In genomic region chr2:127085260-127085666, GRCh38 we compare ENCODE assay signal across 8 cellular contexts. TPM values are rescaled to one million over a fixed set of nuclear protein-coding genes. Genes with fewer than 3 reads are reported as not detected.
DNase-seq lines count a peak whose midpoint lies in the region; ATAC-seq, FAIRE-seq and TF ChIP-seq lines count a peak whose summit lies in the region.

No MANE protein-coding gene starts in this region.

- H3K4me2 ChIP-seq in PC-9, result 0 out of 2 replicates have a peak overlapping the region, but pooled peaks have one; percentile 23

- no peaks in the 10 kb centered on the region for H3K9me2 ChIP-seq in PC-9 (ENCODE audit: insufficient read depth)

- no peak overlapping the region for H2AFZ ChIP-seq in PC-9

- no peaks in the 10 kb centered on the region for H3K9me3 Mint-ChIP-seq in T-helper 1 cell treated with Interleukin-12 subunit alpha and Interleukin-12 subunit beta and Interleukin-4 antibody, amounts not matched to agents 30 μg/mL and 1 μg/mL, for 36 hours

- H3K9ac ChIP-seq in colonic mucosa (ENCODE audit: low read depth in 2 of 2, low read length in 2 of 2), result peak overlapping the region in 1 of 2 donors; percentile 70

- peaks cover 25% of the 10 kb centered on the region for H4K20me1 ChIP-seq in PC-9 (ENCODE audit: insufficient read depth)

- peaks cover 35% of the 10 kb centered on the region for H3K4me1 Mint-ChIP-seq in T-helper 1 cell treated with Interleukin-12 subunit alpha and Interleukin-12 subunit beta and Interleukin-4 antibody, amounts not matched to agents 30 μg/mL and 1 μg/mL, for 36 hours (ENCODE audit: low read depth)

- H3K79me2 ChIP-seq in PC-9 (ENCODE audit: low read depth), result peaks cover 76% of the 10 kb centered on the region

- peaks cover 21% of the 10 kb centered on the region for H3F3A ChIP-seq in PC-9 (ENCODE audit: insufficient read depth, low read depth)

- DNase-seq in T-helper 1 cell (no peak), PC-9 (peak; percentile 81 to 82), colonic mucosa (no peak), psoas muscle (peak; percentile 34 to 60), HK-2 (ENCODE audit: unreplicated experiment) (no peak), RCC 7860 (ENCODE audit: low spot score) (no peak)
- no peak for DNase-seq in central memory CD4-positive, alpha-beta T cell

- intact Hi-C loops in PC-9 (cut with micrococcal nuclease; ENCODE audit: unreplicated experiment) (loop anchor here (1.0 to 2.0 kb wide), 2 partner anchors 20 to 22 kb away; partner anchors contain the start of gene BIN1), colonic mucosa (cut with DNase I) (no loop called here), psoas muscle (cut with DNase I) (no loop called here)

- peak overlapping the region; percentile 16 for H3K4me3 Mint-ChIP-seq in T-helper 1 cell treated with Interleukin-12 subunit alpha and Interleukin-12 subunit beta and Interleukin-4 antibody, amounts not matched to agents 30 μg/mL and 1 μg/mL, for 36 hours

- H3K27me3 Mint-ChIP-seq in T-helper 1 cell treated with Interleukin-12 subunit alpha and Interleukin-12 subunit beta and Interleukin-4 antibody, amounts not matched to agents 30 μg/mL and 1 μg/mL, for 36 hours (ENCODE audit: low read depth), result no peaks in the 10 kb centered on the region

- H3K9me3 ChIP-seq in PC-9 (ENCODE audit: insufficient read depth, low read depth) (no peaks in the 10 kb centered on the region), colonic mucosa (no peaks in the 10 kb centered on the region), psoas muscle (no peaks in the 10 kb centered on the region)

- peaks cover 7% of the 10 kb centered on the region; the same call in 1 of the 2 replicates for H3K36me3 ChIP-seq in PC-9 (ENCODE audit: low read depth)
- H3K36me3 ChIP-seq in colonic mucosa, result no peaks in the 10 kb centered on the region
- no peaks in the 10 kb centered on the region for H3K36me3 ChIP-seq in psoas muscle (ENCODE audit: insufficient read depth in 1 of 2, low read depth in 1 of 2)

- ATAC-seq in psoas muscle, result no peak

- peaks cover 35% of the 10 kb centered on the region for H3K4me1 ChIP-seq in PC-9 (replicated peaks; ENCODE audit: insufficient read depth)
- H3K4me1 ChIP-seq in colonic mucosa, result peaks cover 39% of the 10 kb centered on the region
- peaks cover 92% of the 10 kb centered on the region for H3K4me1 ChIP-seq in psoas muscle

- TF ChIP-seq CTCF in PC-9 (conservative IDR thresholded peaks at IDR 0.05) (no peak), colonic mucosa (IDR thresholded peaks at IDR 0.05) (no peak), psoas muscle (IDR thresholded peaks at IDR 0.05) (no peak)

- no TSS peak for BruUV-seq in PC-9 (replicated peaks; lab: Mats Ljungman, UMichigan)

- FAIRE-seq in RCC 7860 (lab: Jason Lieb, UNC), result no peak

- no peak overlapping the region for H3K4me3 ChIP-seq in PC-9
- no peak overlapping the region for H3K4me3 ChIP-seq in colonic mucosa
- H3K4me3 ChIP-seq in psoas muscle, result peak overlapping the region; percentile 29

- POLR2A ChIA-PET in PC-9 (lab: Charles Lee; ENCODE audit: unreplicated experiment), result no interaction called here

- peak overlapping the region; percentile 81 for H3K27ac Mint-ChIP-seq in T-helper 1 cell treated with Interleukin-12 subunit alpha and Interleukin-12 subunit beta and Interleukin-4 antibody, amounts not matched to agents 30 μg/mL and 1 μg/mL, for 36 hours

- WGBS in psoas muscle, 3 donors, result 32 to 62% (median 32%) methylated on average over 9 of the region's 9 CpGs

- H3K36me3 Mint-ChIP-seq in T-helper 1 cell treated with Interleukin-12 subunit alpha and Interleukin-12 subunit beta and Interleukin-4 antibody, amounts not matched to agents 30 μg/mL and 1 μg/mL, for 36 hours (ENCODE audit: low read depth), result no peaks in the 10 kb centered on the region

- CTCF ChIA-PET in PC-9 (lab: Charles Lee), result interaction anchor here (0.6 to 1.0 kb wide), 3 partner anchors 20 to 242 kb away, joined by 4 to 7 read pairs (median 7); no protein-coding TSS in a partner anchor

- H3K27me3 ChIP-seq in PC-9 (ENCODE audit: insufficient read depth, low read depth) (no peaks in the 10 kb centered on the region), colonic mucosa (no peaks in the 10 kb centered on the region), psoas muscle (ENCODE audit: insufficient read depth in 3 of 3, low read length in 2 of 3) (no peaks in the 10 kb centered on the region)

- H3K27ac ChIP-seq in PC-9 (peak overlapping the region; percentile 7; the same call in 1 of the 2 replicates), colonic mucosa (peak overlapping the region; percentile 64), psoas muscle (peak overlapping the region; percentile 98)

RNA-seq across cellular contexts. Expression of gene BIN1, which starts 21.7 kb away (rescaled TPM):
- total RNA-seq in PC-9 (2021), result 87.5 and 95.6 TPM in 2 replicates
- 10 to 100 TPM; 38.5 to 60.8 TPM for total RNA-seq in colonic mucosa
- total RNA-seq in psoas muscle, result 1,000 to 10,000 TPM; 1,036 to 1,643 (median 1,260) TPM
- 1,000 to 10,000 TPM in 2 of 3 donors, 100 to 1,000 TPM in 1; 615 to 1,667 (median 1,547) TPM for polyA plus RNA-seq in psoas muscle

Comparison
In these comparisons a context has a peak if more than half of its experiments do, and no peak if none do; other contexts are left out.
1. DNase-seq: peak in PC-9 (2 of 2) and psoas muscle (2 of 2); none in T-helper 1 cell (0 of 5), colonic mucosa (single experiment), HK-2 (single experiment), RCC 7860 (single experiment) and central memory CD4-positive, alpha-beta T cell (single experiment).
2. H3K27ac ChIP-seq: peak in every context shown above with its lines; median percentile 98 in psoas muscle; 64 in colonic mucosa; 7 in PC-9.
3. RNA of gene BIN1, which starts 21.7 kb away (total RNA-seq): 1,036 to 1,643 TPM in psoas muscle; 87.5 to 95.6 TPM in PC-9 and 38.5 to 60.8 TPM in colonic mucosa; every median in the first group is over 10 times any median in the second.